1 cellular context compared by ENCODE assay signal in the genomic region with DNA sequence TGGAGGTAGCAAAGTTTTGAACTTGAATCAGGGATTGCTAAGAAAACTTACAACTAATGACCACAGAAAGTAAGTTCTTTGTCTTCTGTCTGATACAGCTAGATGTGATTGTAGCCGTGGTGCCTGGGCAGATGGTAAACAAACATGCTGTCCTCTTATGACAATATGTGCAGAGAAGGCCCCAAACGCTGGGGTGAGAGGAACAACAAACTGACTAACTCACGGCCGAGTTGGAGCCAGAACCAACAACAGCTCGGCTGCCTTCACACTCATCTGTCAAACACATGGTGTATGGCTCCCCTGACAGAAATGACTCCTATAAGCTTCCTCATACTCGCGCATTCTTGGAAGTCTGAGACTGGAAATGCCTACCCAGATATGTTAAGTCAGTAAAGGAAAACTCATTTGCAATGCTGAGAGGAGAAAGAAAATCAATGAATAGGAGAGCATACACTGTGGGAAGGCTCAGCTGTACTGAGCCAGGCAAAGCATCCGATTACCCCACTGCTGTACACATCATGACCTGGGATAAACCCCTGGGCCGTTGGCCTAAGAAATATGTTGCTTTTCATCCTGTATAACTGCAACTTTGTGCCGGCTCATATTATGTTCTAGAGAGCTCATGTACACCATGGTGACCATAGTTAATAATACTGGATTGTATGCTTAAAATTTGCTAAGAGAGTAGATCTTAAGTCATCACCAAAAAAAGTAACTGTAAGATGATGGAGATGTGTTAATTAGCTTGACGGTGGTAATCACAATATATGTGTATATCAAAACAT.
TF ChIP-seq lines count a peak whose summit lies in the region.

No MANE protein-coding gene starts in this region.

TF ChIP-seq in endothelial cell of umbilical vein, 7 proteins besides CTCF, POLR2A, EP300 and RAD21:
- TF ChIP-seq FOS (IDR thresholded peaks at IDR 0.05; ENCODE audit: borderline replicate concordance, insufficient read depth, low read length) (no peak), POLR2AphosphoS5 (IDR thresholded peaks at IDR 0.05; ENCODE audit: insufficient read depth, low read depth, low read length) (peak; percentile 97)
